8 cellular contexts compared by ENCODE assay signal in the genomic region with DNA sequence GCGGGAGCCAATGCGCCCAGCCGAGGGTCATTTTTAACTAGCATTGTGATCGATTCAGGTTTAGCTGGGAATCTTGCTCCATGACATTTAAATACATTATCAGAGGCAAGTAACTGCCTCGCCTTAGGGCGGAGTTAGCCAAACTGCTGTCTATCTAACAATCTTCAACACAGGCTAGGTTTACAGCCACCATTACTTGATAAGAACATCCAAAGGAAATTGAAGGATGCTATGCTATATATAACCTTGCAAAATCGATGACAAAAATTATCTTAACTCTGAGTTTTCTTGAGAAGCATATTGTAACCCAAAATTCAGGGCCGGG. TPM values are rescaled to one million over a fixed set of nuclear protein-coding genes. Genes with fewer than 3 reads are reported as not detected.
DNase-seq lines count a peak whose midpoint lies in the region; ATAC-seq, FAIRE-seq and TF ChIP-seq lines count a peak whose summit lies in the region.

No MANE protein-coding gene starts in this region.

- H3K4me1 Mint-ChIP-seq in endothelial cell (ENCODE audit: unreplicated experiment), result peaks cover 8% of the 10 kb centered on the region

- peak overlapping the region; percentile 98 for H3K4me3 Mint-ChIP-seq in endothelial cell (ENCODE audit: unreplicated experiment)

- H3K4me1 ChIP-seq in DND-41 (ENCODE audit: insufficient read depth, low read length) (peaks cover 44% of the 10 kb centered on the region), OCI-LY7 (ENCODE audit: insufficient read depth, low read length, poor library complexity, severe bottlenecking) (peaks cover 27% of the 10 kb centered on the region), pancreas (peaks cover 0 to 19% (median 15%) of the 10 kb centered on the region in 3 donors)

- intact Hi-C loops in OCI-LY7 (cut with micrococcal nuclease; ENCODE audit: unreplicated experiment), result no loop called here
- intact Hi-C loops in pancreas (cut with DNase I), result no loop called here

- H3K9ac ChIP-seq in DND-41 (ENCODE audit: low read depth, low read length), result peak overlapping the region; percentile 99

- H3K27ac ChIP-seq in DND-41 (ENCODE audit: low read length), result peak overlapping the region; percentile 99
- no peak overlapping the region for H3K27ac ChIP-seq in OCI-LY7 (ENCODE audit: low read depth, low read length, poor library complexity, severe bottlenecking)
- peak overlapping the region in 2 of 4 donors; percentile 96 to 98 for H3K27ac ChIP-seq in pancreas

- TSS peak; percentile 75 for BruUV-seq in OCI-LY7 (replicated peaks; lab: Mats Ljungman, UMichigan)

- H3K27me3 ChIP-seq in DND-41 (ENCODE audit: insufficient read depth, low read length, poor library complexity) (no peaks in the 10 kb centered on the region), pancreas (no peaks in the 10 kb centered on the region)

- H3K9me3 ChIP-seq in DND-41 (ENCODE audit: insufficient read depth, low read length, severe bottlenecking) (no peaks in the 10 kb centered on the region), OCI-LY7 (ENCODE audit: low read length) (no peaks in the 10 kb centered on the region), pancreas (no peaks in the 10 kb centered on the region)

- no peaks in the 10 kb centered on the region for H3K9me2 ChIP-seq in OCI-LY7 (ENCODE audit: insufficient read depth, low read length)

- CTCF ChIA-PET in OCI-LY7 (lab: Charles Lee; ENCODE audit: unreplicated experiment), result no interaction called here

- H3K79me2 ChIP-seq in DND-41 (ENCODE audit: insufficient read depth, low read length), result peaks cover 67% of the 10 kb centered on the region
- peaks cover 63% of the 10 kb centered on the region for H3K79me2 ChIP-seq in OCI-LY7 (ENCODE audit: insufficient read depth, low read depth, low read length)

- no peaks in the 10 kb centered on the region for H3K9me3 Mint-ChIP-seq in endothelial cell (ENCODE audit: unreplicated experiment)

- POLR2A ChIA-PET in OCI-LY7 (lab: Charles Lee), result interaction anchor here (0.6 kb wide), 3 partner anchors 90 to 858 kb away, joined by 4 to 5 read pairs (median 4); no protein-coding TSS in a partner anchor

- peaks cover 47% of the 10 kb centered on the region for H3K36me3 ChIP-seq in DND-41 (ENCODE audit: insufficient read depth, low read length)
- H3K36me3 ChIP-seq in OCI-LY7 (ENCODE audit: insufficient read depth, low read length), result peaks cover 48% of the 10 kb centered on the region
- peaks cover 0 to under 1% (median 0%) of the 10 kb centered on the region in 3 donors for H3K36me3 ChIP-seq in pancreas

- no peak overlapping the region for H2AFZ ChIP-seq in DND-41 (ENCODE audit: low read depth, low read length)
- H2AFZ ChIP-seq in OCI-LY7 (ENCODE audit: low read length), result no peak overlapping the region

- peak overlapping the region; percentile 70 for H3K4me2 ChIP-seq in DND-41 (ENCODE audit: insufficient read depth, low read length)
- peak overlapping the region; percentile 87 for H3K4me2 ChIP-seq in OCI-LY7 (ENCODE audit: low read length)

- TF ChIP-seq CTCF in DND-41 (IDR thresholded peaks at IDR 0.05; ENCODE audit: borderline replicate concordance, extremely low read depth, low read length, poor library complexity, severe bottlenecking), result no peak
- TF ChIP-seq CTCF in OCI-LY7 (conservative IDR thresholded peaks at IDR 0.05; ENCODE audit: low read length), result no peak
- no peak for TF ChIP-seq CTCF in endothelial cell (IDR thresholded peaks at IDR 0.05; ENCODE audit: unreplicated experiment)
- TF ChIP-seq CTCF in pancreas (IDR thresholded peaks at IDR 0.05), result no peak

- H3K36me3 Mint-ChIP-seq in endothelial cell (ENCODE audit: low read depth, unreplicated experiment), result no peaks in the 10 kb centered on the region

- no peak overlapping the region for H3K27ac Mint-ChIP-seq in endothelial cell (ENCODE audit: unreplicated experiment)

- DNase-seq in DND-41 (no peak), OCI-LY7 (ENCODE audit: low spot score) (no peak), endothelial cell (ENCODE audit: low spot score) (no peak), pancreas (no peak), HK-2 (ENCODE audit: unreplicated experiment) (no peak), ureter (ENCODE audit: low spot score) (no peak), NAMALWA (ENCODE audit: low spot score) (no peak), amygdala (lab: John Stamatoyannopoulos, UW) (no peak)

- no peak for ATAC-seq in DND-41 (ENCODE audit: insufficient read depth, low read depth)
- ATAC-seq in pancreas, result no peak

- 28 to 35% methylated on average over 8 of the region's 8 CpGs for WGBS in pancreas, 2 donors

- FAIRE-seq in pancreas (lab: Jason Lieb, UNC), result no peak

- H4K20me1 ChIP-seq in DND-41 (ENCODE audit: insufficient read depth, low read length) (peaks cover 58% of the 10 kb centered on the region), OCI-LY7 (ENCODE audit: insufficient read depth, low read length) (peaks cover 34% of the 10 kb centered on the region)

- peaks cover 3% of the 10 kb centered on the region for H3K27me3 Mint-ChIP-seq in endothelial cell (ENCODE audit: unreplicated experiment)

- H3K4me3 ChIP-seq in DND-41 (ENCODE audit: low read depth in 1 of 2, low read length in 2 of 2) (peak overlapping the region; percentile 98 to 99), OCI-LY7 (ENCODE audit: low read depth, low read length, poor library complexity, severe bottlenecking) (peak overlapping the region; percentile 77), pancreas (peak overlapping the region in 3 of 4 donors; percentile 78 to 97 (median 95))

RNA-seq across cellular contexts. Expression of gene TFRC, which starts 1.4 kb away (rescaled TPM):
- total RNA-seq in OCI-LY7 (2014; rRNA removed; shearing (Covaris generic)), result 127 and 129 TPM in 2 replicates
- 160 and 236 TPM in 2 replicates for total RNA-seq in OCI-LY7 (2022)
- 23.5 TPM for total RNA-seq in endothelial cell (ENCODE audit: unreplicated experiment)
- 10 to 100 TPM; 18.7 to 45.6 (median 31.2) TPM for total RNA-seq in pancreas
- polyA plus RNA-seq in pancreas, result 10 to 100 TPM in 1 of 2 donors, 1 to 10 TPM in 1; 7.8 to 20.9 TPM
- total RNA-seq in ureter, result 89.1 TPM
